In the genomic region with DNA sequence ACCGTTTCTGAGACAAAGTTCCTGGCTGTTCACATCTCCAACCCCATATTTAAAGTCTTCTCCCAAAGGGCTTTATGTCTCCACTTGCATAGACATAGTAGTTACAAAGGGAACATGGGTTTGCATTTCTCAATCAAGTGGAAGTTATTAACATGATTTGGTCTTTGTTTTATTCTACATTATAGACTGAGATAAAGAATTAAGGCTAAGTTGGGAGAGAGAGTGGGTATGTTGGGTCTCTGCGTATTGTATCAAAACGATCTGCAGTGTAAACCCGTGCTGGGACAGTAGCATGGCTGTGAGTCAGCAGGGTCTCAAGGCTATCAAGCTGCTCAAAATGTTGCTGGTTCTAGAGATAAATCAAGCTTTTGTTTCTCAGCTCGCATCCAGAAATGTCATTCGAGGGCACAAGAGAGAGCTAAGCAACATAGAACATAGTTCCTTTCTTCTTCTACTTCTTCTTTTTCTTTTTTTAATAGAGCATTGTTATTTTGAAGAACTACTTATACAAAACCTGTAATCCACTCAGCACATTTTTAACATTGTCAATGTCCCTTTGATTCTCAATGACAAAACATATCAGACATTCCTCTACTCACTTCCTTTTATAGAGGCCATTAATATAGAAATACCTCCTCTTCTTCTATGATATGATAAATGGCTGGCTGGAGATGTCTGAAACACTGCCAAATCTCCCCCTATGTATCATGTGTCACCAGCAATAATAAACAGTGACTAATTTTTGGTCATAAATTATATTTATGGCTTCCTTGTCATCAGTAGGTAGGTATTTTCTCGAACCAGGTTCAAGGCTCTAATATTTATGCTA, we compare ENCODE assay signal across 13 cellular contexts. TPM values are rescaled to one million over a fixed set of nuclear protein-coding genes. Genes with fewer than 3 reads are reported as not detected.
DNase-seq lines count a peak whose midpoint lies in the region; ATAC-seq and TF ChIP-seq lines count a peak whose summit lies in the region.
"Had no signal": no experiment of that assay in that cellular context is flagged by ENCODE, and none has a peak within 500 bp of the region (broad histone marks: within the 10 kb centered on the region; RNA-seq: fewer than 3 reads in every experiment).

No MANE protein-coding gene starts in this region.

- peak overlapping the region in 1 of 2 experiments; percentile 12; a peak in 1 of 4 replicates for H3K27ac ChIP-seq in SK-N-SH (ENCODE audit: low read depth in 2 of 2, low read length in 1 of 2)
- H3K27ac ChIP-seq: transverse colon had no signal

- 36% methylated on average over 7 of the region's 7 CpGs for WGBS in SK-N-SH (ENCODE audit: low lambda C conversion rate)

- no peak overlapping the region for H3K4me2 ChIP-seq in SK-N-SH

- peak in 1 of 2 experiments; percentile 71; a peak in 1 of 4 replicates for TF ChIP-seq EP300 in SK-N-SH (IDR thresholded peaks at IDR 0.05; ENCODE audit: borderline replicate concordance in 1 of 2, low read depth in 1 of 2, low read length in 1 of 2)

- peaks cover 19% of the 10 kb centered on the region for H3F3A ChIP-seq in SK-N-SH (replicated peaks; ENCODE audit: insufficient read depth)

- no peaks in the 10 kb centered on the region for H3K27me3 ChIP-seq in SK-N-SH (ENCODE audit: insufficient read depth)
- H3K27me3 ChIP-seq: transverse colon had no signal

- CTCF ChIA-PET in SK-N-SH (lab: Yijun Ruan, JAX) = interaction anchor here (0.7 to 1.0 kb wide), 5 partner anchors 21 to 218 kb away, joined by 3 read pairs; no protein-coding TSS in a partner anchor

- H3K79me2 ChIP-seq in SK-N-SH (ENCODE audit: insufficient read depth) = no peaks in the 10 kb centered on the region

- no peak overlapping the region for H2AFZ ChIP-seq in SK-N-SH (ENCODE audit: low read depth)

- H4K20me1 ChIP-seq in SK-N-SH (ENCODE audit: insufficient read depth) = no peaks in the 10 kb centered on the region

- POLR2A ChIA-PET in SK-N-SH (lab: Yijun Ruan, JAX) = no interaction called here

- H3K4me3 ChIP-seq in SK-N-SH (ENCODE audit: low read depth in 2 of 2, low read length in 1 of 2) = no peak overlapping the region
- H3K4me3 ChIP-seq: transverse colon had no signal

- H3K9me3 ChIP-seq in SK-N-SH = no peaks in the 10 kb centered on the region
- H3K9me3 ChIP-seq: transverse colon had no signal

- no peak for TF ChIP-seq RAD21 in SK-N-SH (IDR thresholded peaks at IDR 0.05; ENCODE audit: low read length)

- H3K9ac ChIP-seq in SK-N-SH = no peak overlapping the region

- H3K4me1 ChIP-seq in SK-N-SH (ENCODE audit: control insufficient read depth in 1 of 2, insufficient read depth in 2 of 2, low read depth in 1 of 2, low read length in 1 of 2) = peaks cover 0 to 14% of the 10 kb centered on the region in 2 experiments; a peak in 2 of 4 replicates

- H3K36me3 ChIP-seq in SK-N-SH (replicated peaks in 1 of 2; ENCODE audit: control insufficient read depth in 1 of 2, insufficient read depth in 2 of 2, low read length in 1 of 2) = no peaks in the 10 kb centered on the region
- H3K36me3 ChIP-seq: transverse colon had no signal

- ATAC-seq in HG03095 (IDR thresholded peaks at IDR 0.05; ENCODE audit: unreplicated experiment) (no peak), GM18517 (IDR thresholded peaks at IDR 0.05; ENCODE audit: unreplicated experiment) (no peak)
- ATAC-seq: activated CD8-positive, alpha-beta memory T cell treated with anti-CD3 and anti-CD28 coated beads, Interleukin-2, amount 10 ng/mL, durations not matched to agents 7 days and 5 days; T-helper 17 cell had no signal

- no peaks in the 10 kb centered on the region for H3K9me2 ChIP-seq in SK-N-SH

- DNase-seq in HT-29 (ENCODE audit: low spot score) = peak; percentile 90
- DNase-seq in SK-N-SH = no peak
- DNase-seq in globus pallidus (ENCODE audit: low spot score) = peak; percentile 85
- DNase-seq in superior temporal gyrus (ENCODE audit: extremely low spot score) = peak; percentile 73
- no peak for DNase-seq in SKM-1 (lab: John Stamatoyannopoulos, UW; ENCODE audit: unreplicated experiment)
- DNase-seq: activated CD8-positive, alpha-beta memory T cell treated with anti-CD3 and anti-CD28 coated beads, Interleukin-2, amount 10 ng/mL, durations not matched to agents 7 days and 5 days; DND-41; MM.1S; NCI-H774; T-helper 17 cell; transverse colon had no signal

- TF ChIP-seq CTCF in SK-N-SH (IDR thresholded peaks at IDR 0.05) = no peak

TF ChIP-seq in SK-N-SH, 30 proteins besides CTCF, POLR2A, EP300 and RAD21 (continues in another document):
- TF ChIP-seq SMC3 (IDR thresholded peaks at IDR 0.05; ENCODE audit: low read depth, low read length) (no peak), RFX5 (IDR thresholded peaks at IDR 0.05; ENCODE audit: low read length) (no peak), MXI1 (IDR thresholded peaks at IDR 0.05; ENCODE audit: low read depth, low read length) (no peak), NRF1 (IDR thresholded peaks at IDR 0.05; ENCODE audit: low read depth, low read length) (no peak), TEAD4 (IDR thresholded peaks at IDR 0.05; ENCODE audit: borderline replicate concordance, insufficient read depth) (peak; percentile 63; the same call in 1 of the 2 replicates), RCOR1 (IDR thresholded peaks at IDR 0.05; ENCODE audit: low read length) (no peak), EZH2phosphoT487 (IDR thresholded peaks at IDR 0.05; ENCODE audit: borderline replicate concordance, low read depth) (no peak), TCF12 (IDR thresholded peaks at IDR 0.05) (peak; percentile 82), MEF2A (IDR thresholded peaks at IDR 0.05; ENCODE audit: borderline replicate concordance, low read depth) (peak; percentile 40; the same call in 1 of the 2 replicates), CHD2 (IDR thresholded peaks at IDR 0.05; ENCODE audit: low read length, partially characterized antibody) (no peak)
- TF ChIP-seq, protein P1, sequence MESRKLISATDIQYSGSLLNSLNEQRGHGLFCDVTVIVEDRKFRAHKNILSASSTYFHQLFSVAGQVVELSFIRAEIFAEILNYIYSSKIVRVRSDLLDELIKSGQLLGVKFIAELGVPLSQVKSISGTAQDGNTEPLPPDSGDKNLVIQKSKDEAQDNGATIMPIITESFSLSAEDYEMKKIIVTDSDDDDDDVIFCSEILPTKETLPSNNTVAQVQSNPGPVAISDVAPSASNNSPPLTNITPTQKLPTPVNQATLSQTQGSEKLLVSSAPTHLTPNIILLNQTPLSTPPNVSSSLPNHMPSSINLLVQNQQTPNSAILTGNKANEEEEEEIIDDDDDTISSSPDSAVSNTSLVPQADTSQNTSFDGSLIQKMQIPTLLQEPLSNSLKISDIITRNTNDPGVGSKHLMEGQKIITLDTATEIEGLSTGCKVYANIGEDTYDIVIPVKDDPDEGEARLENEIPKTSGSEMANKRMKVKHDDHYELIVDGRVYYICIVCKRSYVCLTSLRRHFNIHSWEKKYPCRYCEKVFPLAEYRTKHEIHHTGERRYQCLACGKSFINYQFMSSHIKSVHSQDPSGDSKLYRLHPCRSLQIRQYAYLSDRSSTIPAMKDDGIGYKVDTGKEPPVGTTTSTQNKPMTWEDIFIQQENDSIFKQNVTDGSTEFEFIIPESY (IDR thresholded peaks at IDR 0.05; ENCODE audit: borderline replicate concordance, low read depth) = no peak
- TF ChIP-seq, protein P2, sequence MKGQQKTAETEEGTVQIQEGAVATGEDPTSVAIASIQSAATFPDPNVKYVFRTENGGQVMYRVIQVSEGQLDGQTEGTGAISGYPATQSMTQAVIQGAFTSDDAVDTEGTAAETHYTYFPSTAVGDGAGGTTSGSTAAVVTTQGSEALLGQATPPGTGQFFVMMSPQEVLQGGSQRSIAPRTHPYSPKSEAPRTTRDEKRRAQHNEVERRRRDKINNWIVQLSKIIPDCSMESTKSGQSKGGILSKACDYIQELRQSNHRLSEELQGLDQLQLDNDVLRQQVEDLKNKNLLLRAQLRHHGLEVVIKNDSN (IDR thresholded peaks at IDR 0.05; ENCODE audit: borderline replicate concordance, low read depth) = no peak
- TF ChIP-seq, protein P3, sequence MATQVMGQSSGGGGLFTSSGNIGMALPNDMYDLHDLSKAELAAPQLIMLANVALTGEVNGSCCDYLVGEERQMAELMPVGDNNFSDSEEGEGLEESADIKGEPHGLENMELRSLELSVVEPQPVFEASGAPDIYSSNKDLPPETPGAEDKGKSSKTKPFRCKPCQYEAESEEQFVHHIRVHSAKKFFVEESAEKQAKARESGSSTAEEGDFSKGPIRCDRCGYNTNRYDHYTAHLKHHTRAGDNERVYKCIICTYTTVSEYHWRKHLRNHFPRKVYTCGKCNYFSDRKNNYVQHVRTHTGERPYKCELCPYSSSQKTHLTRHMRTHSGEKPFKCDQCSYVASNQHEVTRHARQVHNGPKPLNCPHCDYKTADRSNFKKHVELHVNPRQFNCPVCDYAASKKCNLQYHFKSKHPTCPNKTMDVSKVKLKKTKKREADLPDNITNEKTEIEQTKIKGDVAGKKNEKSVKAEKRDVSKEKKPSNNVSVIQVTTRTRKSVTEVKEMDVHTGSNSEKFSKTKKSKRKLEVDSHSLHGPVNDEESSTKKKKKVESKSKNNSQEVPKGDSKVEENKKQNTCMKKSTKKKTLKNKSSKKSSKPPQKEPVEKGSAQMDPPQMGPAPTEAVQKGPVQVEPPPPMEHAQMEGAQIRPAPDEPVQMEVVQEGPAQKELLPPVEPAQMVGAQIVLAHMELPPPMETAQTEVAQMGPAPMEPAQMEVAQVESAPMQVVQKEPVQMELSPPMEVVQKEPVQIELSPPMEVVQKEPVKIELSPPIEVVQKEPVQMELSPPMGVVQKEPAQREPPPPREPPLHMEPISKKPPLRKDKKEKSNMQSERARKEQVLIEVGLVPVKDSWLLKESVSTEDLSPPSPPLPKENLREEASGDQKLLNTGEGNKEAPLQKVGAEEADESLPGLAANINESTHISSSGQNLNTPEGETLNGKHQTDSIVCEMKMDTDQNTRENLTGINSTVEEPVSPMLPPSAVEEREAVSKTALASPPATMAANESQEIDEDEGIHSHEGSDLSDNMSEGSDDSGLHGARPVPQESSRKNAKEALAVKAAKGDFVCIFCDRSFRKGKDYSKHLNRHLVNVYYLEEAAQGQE (IDR thresholded peaks at IDR 0.05; ENCODE audit: low read depth, low read length) = no peak
- TF ChIP-seq, protein P4, sequence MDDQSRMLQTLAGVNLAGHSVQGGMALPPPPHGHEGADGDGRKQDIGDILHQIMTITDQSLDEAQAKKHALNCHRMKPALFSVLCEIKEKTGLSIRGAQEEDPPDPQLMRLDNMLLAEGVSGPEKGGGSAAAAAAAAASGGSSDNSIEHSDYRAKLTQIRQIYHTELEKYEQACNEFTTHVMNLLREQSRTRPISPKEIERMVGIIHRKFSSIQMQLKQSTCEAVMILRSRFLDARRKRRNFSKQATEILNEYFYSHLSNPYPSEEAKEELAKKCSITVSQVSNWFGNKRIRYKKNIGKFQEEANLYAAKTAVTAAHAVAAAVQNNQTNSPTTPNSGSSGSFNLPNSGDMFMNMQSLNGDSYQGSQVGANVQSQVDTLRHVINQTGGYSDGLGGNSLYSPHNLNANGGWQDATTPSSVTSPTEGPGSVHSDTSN (IDR thresholded peaks at IDR 0.05) = peak; percentile 95

RNA-seq across cellular contexts. Expression of a gene that starts 34.5 kb away (rescaled TPM):
- 1.3 and 1.4 TPM in 2 replicates for total RNA-seq in HT-29 (2014; rRNA removed; shearing (Covaris generic))
- 10.5 and 13.8 TPM in 2 replicates for polyA plus RNA-seq in SK-N-SH (2012; rRNA removed)
- polyA plus RNA-seq in SK-N-SH (2012; cell fraction: cytosol; rRNA removed) = 12.5 and 12.6 TPM in 2 replicates
- 9.5 and 18.9 TPM in 2 replicates for polyA plus RNA-seq in SK-N-SH (2012; cell fraction: nucleus; rRNA removed)

Comparison
In these comparisons a context has a peak if more than half of its experiments do, and no peak if none do; other contexts are left out.
1. DNase-seq: peak in HT-29 (single experiment), globus pallidus (single experiment) and superior temporal gyrus (single experiment); none in SK-N-SH (single experiment) and SKM-1 (single experiment).